Comparison of ENCODE assay signal across 8 cellular contexts in the genomic region with DNA sequence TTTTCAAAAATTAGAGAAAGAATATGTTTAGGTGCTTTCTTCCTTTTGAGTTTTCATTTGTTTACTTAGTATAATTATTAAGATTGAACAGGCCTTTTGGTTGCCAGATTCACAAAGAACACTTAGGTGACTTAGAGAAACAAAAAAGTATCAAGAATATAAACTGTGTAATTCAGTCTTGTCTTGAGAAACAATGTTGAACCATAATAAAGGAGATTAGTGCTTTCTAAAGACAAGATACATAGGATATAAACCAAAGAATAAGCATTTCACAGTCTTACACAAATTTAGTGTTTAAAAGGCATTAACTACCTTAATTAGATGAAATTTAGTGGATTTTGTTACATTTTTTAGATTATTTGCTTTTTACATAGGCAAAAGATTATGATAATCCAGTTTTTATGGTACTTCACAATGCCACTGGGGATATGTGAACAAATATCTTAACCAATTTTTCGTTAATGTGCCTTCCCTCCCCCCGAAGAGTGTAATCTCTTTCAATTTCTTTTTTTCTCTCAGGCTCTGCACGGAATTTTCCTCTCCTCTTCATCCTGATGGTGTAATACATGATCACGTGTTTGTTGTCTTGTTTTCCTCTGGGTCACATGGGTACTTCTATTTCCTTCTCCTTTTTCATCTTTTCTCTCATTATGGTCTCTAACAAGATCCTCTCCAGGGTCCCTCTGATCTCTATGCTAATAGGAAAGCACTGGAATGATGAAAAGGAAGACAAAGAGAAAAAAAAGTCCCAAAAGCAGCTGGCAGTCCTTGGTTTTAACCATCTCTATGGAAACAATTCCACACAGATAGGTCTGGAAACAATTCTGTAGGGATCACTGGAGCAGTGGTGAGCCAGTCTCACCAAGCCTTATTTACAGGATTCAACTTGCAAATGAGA. TPM values are rescaled to one million over a fixed set of nuclear protein-coding genes. Genes with fewer than 3 reads are reported as not detected.
A peak's percentile ranks its signal among the peaks of the same experiment; 100 is the strongest.
DNase-seq lines count a peak whose midpoint lies in the region; ATAC-seq, FAIRE-seq and TF ChIP-seq lines count a peak whose summit lies in the region.

No MANE protein-coding gene starts in this region.

- ATAC-seq in naive B cell (ENCODE audit: low read depth in 2 of 2) (no peak), GM18868 (IDR thresholded peaks at IDR 0.05; ENCODE audit: unreplicated experiment) (no peak), GM18909 (IDR thresholded peaks at IDR 0.05; ENCODE audit: poor library complexity, unreplicated experiment) (no peak)

- no peak for TF ChIP-seq EP300 in H1 (IDR thresholded peaks at IDR 0.05; ENCODE audit: borderline replicate concordance in 1 of 2, low read depth in 2 of 2, low read length in 2 of 2)

- H3K9me3 ChIP-seq in BE2C (no peaks in the 10 kb centered on the region; the same call in 1 of the 2 replicates), H1 (ENCODE audit: insufficient read depth in 2 of 2, low read depth in 1 of 2, low read length in 1 of 2) (no peaks in the 10 kb centered on the region)

- POLR2A ChIA-PET in H1 (lab: Charles Lee; ENCODE audit: partially characterized antibody): interaction anchor here (1.9 kb wide), 1 partner anchor 11 kb away, joined by 4 read pairs; no protein-coding TSS in a partner anchor

- peak overlapping the region; percentile 5; the same call in 1 of the 2 replicates for H3K18ac ChIP-seq in H1 (ENCODE audit: extremely low read depth, low read length)

- H3K27me3 Mint-ChIP-seq in naive B cell: no peaks in the 10 kb centered on the region

- H3K36me3 ChIP-seq in BE2C (peaks cover 7% of the 10 kb centered on the region), H1 (ENCODE audit: control insufficient read depth in 2 of 4, insufficient read depth in 4 of 4, low read length in 3 of 4) (no peaks in the 10 kb centered on the region; a peak in 1 of 8 replicates)

- H3K56ac ChIP-seq in H1 (replicated peaks; ENCODE audit: insufficient read length, low read depth, low read length): peak overlapping the region; percentile 42

- no peak overlapping the region for H2AK5ac ChIP-seq in H1 (ENCODE audit: low read depth, low read length)

- peaks cover 0 to 7% of the 10 kb centered on the region in 2 donors for H3K36me3 Mint-ChIP-seq in naive B cell

- no peak overlapping the region for H4K8ac ChIP-seq in H1 (ENCODE audit: extremely low read depth, insufficient read depth, low read length)

- H3K4me3 Mint-ChIP-seq in naive B cell: peak overlapping the region; percentile 26 to 98 (median 66)

- H3K23ac ChIP-seq in H1 (ENCODE audit: insufficient read length): no peak overlapping the region

- H3K4me1 Mint-ChIP-seq in naive B cell: peaks cover 20 to 33% (median 24%) of the 10 kb centered on the region in 3 donors

- no peak overlapping the region; the same call in 1 of the 2 replicates for H3K27ac ChIP-seq in H1 (ENCODE audit: low read depth, low read length)

- H2AFZ ChIP-seq in H1 (ENCODE audit: low read length): 0 out of 2 replicates have a peak overlapping the region, but pooled peaks have one; percentile 17

- H3K4me2 ChIP-seq in H1 (ENCODE audit: insufficient read depth in 1 of 2, low read depth in 2 of 2, low read length in 2 of 2): peak overlapping the region in 1 of 2 experiments; percentile 7; a peak in 2 of 4 replicates

- no peak overlapping the region for H4K91ac ChIP-seq in H1 (replicated peaks; ENCODE audit: insufficient read length, low read length)

- no peaks in the 10 kb centered on the region for H3K79me1 ChIP-seq in H1 (ENCODE audit: low read depth, low read length)

- H4K5ac ChIP-seq in H1 (ENCODE audit: insufficient read length, low read depth, low read length): no peak overlapping the region

- CTCF ChIA-PET in H1 (lab: Charles Lee; ENCODE audit: partially characterized antibody): interaction anchor here (0.6 to 1.5 kb wide), 2 partner anchors 26 to 105 kb away, joined by 4 to 6 read pairs; no protein-coding TSS in a partner anchor

- H4K20me1 ChIP-seq in H1 (replicated peaks in 1 of 2; ENCODE audit: control insufficient read depth in 1 of 2, insufficient read depth in 2 of 2, low read length in 2 of 2): peaks cover 0 to 2% of the 10 kb centered on the region in 2 experiments

- peak overlapping the region in 5 of 6 donors; percentile 12 to 88 (median 30) for H3K27ac Mint-ChIP-seq in naive B cell

- H2BK15ac ChIP-seq in H1 (ENCODE audit: low read length): no peak overlapping the region

- H3K23me2 ChIP-seq in H1 (ENCODE audit: low read depth, low read length): peaks cover 3% of the 10 kb centered on the region; the same call in 1 of the 2 replicates

- no peak overlapping the region for H2BK120ac ChIP-seq in H1 (replicated peaks; ENCODE audit: low read depth, low read length)

- DNase-seq in BE2C (peak; percentile 15), HFF-Myc (ENCODE audit: extremely low read depth, low read depth) (no peak), SIG-M5 treated with dmso at 0.1 percent for 504 hours (lab: John Stamatoyannopoulos, UW; ENCODE audit: unreplicated experiment) (peak; percentile 88), H1 (ENCODE audit: low read depth in 1 of 2, low spot score in 2 of 2) (no peak), naive B cell (peak; percentile 27), NCI-H2081 treated with DMSO at 0.1 percent for 48 hours (lab: John Stamatoyannopoulos, UW) (no peak)

- FAIRE-seq in H1 (lab: Jason Lieb, UNC): no peak

- no peak for TF ChIP-seq CTCF in BE2C (IDR thresholded peaks at IDR 0.05; ENCODE audit: low read depth, low read length)
- no peak for TF ChIP-seq CTCF in HFF-Myc (IDR thresholded peaks at IDR 0.05; ENCODE audit: low read depth, low read length, missing control alignments)
- no peak for TF ChIP-seq CTCF in H1 (IDR thresholded peaks at IDR 0.05; ENCODE audit: control extremely low read depth in 1 of 3, insufficient read depth in 1 of 3, low read depth in 1 of 3, low read length in 3 of 3)

- H2BK20ac ChIP-seq in H1 (ENCODE audit: low read length): no peak overlapping the region

- peaks cover 0 to 8% (median 2%) of the 10 kb centered on the region in 7 donors for H3K9me3 Mint-ChIP-seq in naive B cell

- peaks cover 6% of the 10 kb centered on the region; the same call in 1 of the 2 replicates for H3K4me1 ChIP-seq in BE2C
- H3K4me1 ChIP-seq in H1 (replicated peaks in 1 of 4; ENCODE audit: control insufficient read depth in 3 of 4, insufficient read depth in 4 of 4, low read length in 3 of 4): peaks cover 0 to 5% (median 2%) of the 10 kb centered on the region in 4 experiments; a peak in 3 of 7 replicates

- H2BK12ac ChIP-seq in H1 (ENCODE audit: low read depth, low read length): no peak overlapping the region

- 41% methylated on average over 4 of the region's 4 CpGs; no CpG with 5 or more reads in 1 of the 2 experiments for WGBS in H1 (ENCODE audit: extremely low coverage in 1 of 2, insufficient coverage in 1 of 2, insufficient read length in 1 of 2, insufficient replicate concordance in 2 of 2, low coverage in 1 of 2, low lambda C conversion rate in 2 of 2, missing lambda C conversion rate in 1 of 2), 2 experiments

- TF ChIP-seq RAD21 in H1 (IDR thresholded peaks at IDR 0.05 in 1 of 2, conservative IDR thresholded peaks at IDR 0.05 in 1 of 2; ENCODE audit: low read depth in 2 of 2, low read length in 2 of 2): no peak

- TF ChIP-seq POLR2A in H1 (IDR thresholded peaks at IDR 0.05; ENCODE audit: control extremely low read depth in 1 of 2, low read depth in 2 of 2, low read length in 2 of 2): no peak

- H3K27me3 ChIP-seq in BE2C (no peaks in the 10 kb centered on the region), H1 (replicated peaks in 1 of 4; ENCODE audit: control insufficient read depth in 3 of 4, extremely low read depth in 1 of 4, insufficient read depth in 3 of 4, low read length in 3 of 4) (no peaks in the 10 kb centered on the region; a peak in 1 of 7 replicates)

- no peak overlapping the region for H3K14ac ChIP-seq in H1 (ENCODE audit: insufficient read length)

- peaks cover 1 to 22% of the 10 kb centered on the region in 2 experiments; a peak in 3 of 4 replicates for H3K79me2 ChIP-seq in H1 (ENCODE audit: control insufficient read depth in 1 of 2, insufficient read depth in 2 of 2, low read length in 2 of 2)

- H3K9ac ChIP-seq in H1 (replicated peaks in 1 of 4; ENCODE audit: extremely low read depth in 1 of 4, low read depth in 3 of 4, low read length in 3 of 4): no peak overlapping the region

- no peak overlapping the region for H2BK5ac ChIP-seq in H1 (ENCODE audit: low read depth, low read length)

- H3K4ac ChIP-seq in H1 (replicated peaks; ENCODE audit: insufficient read length, low read depth, low read length): no peak overlapping the region

- peak overlapping the region; percentile 48 for H3K4me3 ChIP-seq in BE2C (ENCODE audit: low read depth, low read length)
- peak overlapping the region; percentile 10 for H3K4me3 ChIP-seq in HFF-Myc (replicated peaks; ENCODE audit: low read depth, low read length)
- peak overlapping the region in 1 of 4 experiments; percentile 23; a peak in 1 of 8 replicates for H3K4me3 ChIP-seq in H1 (ENCODE audit: extremely low read depth in 1 of 4, insufficient read depth in 2 of 4, low read depth in 3 of 4, low read length in 4 of 4)

TF ChIP-seq in H1, 55 proteins besides CTCF, POLR2A, EP300 and RAD21 (continues in another document):
- TF ChIP-seq SUZ12 (IDR thresholded peaks at IDR 0.05; ENCODE audit: low read length): no peak

RNA-seq across cellular contexts. Expression of a gene that starts 3.7 kb away (rescaled TPM):
- 323 TPM for polyA plus RNA-seq in BE2C (2012; ENCODE audit: insufficient read depth, insufficient read length, low read depth)
- 229 and 230 TPM in 2 replicates for total RNA-seq in H1 (2021; fragmentation: NEBNext Ultra II Directional; extraction: Animal tissue kit (Norgen Biotek cat#: 25700))
- polyA plus RNA-seq in H1 (2011; rRNA removed) (48.1 and 63.2 TPM in 2 replicates), naive B cell (ENCODE audit: low read depth in 6 of 6) (100 to 1,000 TPM; 101 to 147 (median 126) TPM)
- 189 TPM for polyA plus RNA-seq in H1 (2011; cell fraction: cytosol; rRNA removed)
- 35.6 TPM for polyA plus RNA-seq in H1 (2011; cell fraction: nucleus; rRNA removed)
- 441 to 538 TPM (median 453 TPM) in 4 replicates for polyA plus RNA-seq in H1 (2012, experiment 1 of 2)
- polyA plus RNA-seq in H1 (2012, experiment 2 of 2): 55.9 TPM
- 153 TPM for polyA plus RNA-seq in H1 (2013, experiment 1 of 2)
- 161 TPM for polyA plus RNA-seq in H1 (2013, experiment 2 of 2)
- 86.6 and 98.8 TPM in 2 replicates for polyA minus RNA-seq in H1 (2011; rRNA and poly(A)+ RNA removed)
- polyA minus RNA-seq in H1 (2011; cell fraction: cytosol; rRNA and poly(A)+ RNA removed): 90.3 TPM
- polyA minus RNA-seq in H1 (2011; cell fraction: nucleus; rRNA and poly(A)+ RNA removed): 41.6 TPM

RNA-seq across cellular contexts. Expression of a gene that starts 4.6 kb away (rescaled TPM):
- 3.3 TPM for polyA plus RNA-seq in BE2C (2012; ENCODE audit: insufficient read depth, insufficient read length, low read depth)
- total RNA-seq in H1 (2021; fragmentation: NEBNext Ultra II Directional; extraction: Animal tissue kit (Norgen Biotek cat#: 25700)): 0.90 and 2.0 TPM in 2 replicates
- polyA plus RNA-seq in H1 (2011; rRNA removed) (0.56 and 0.63 TPM in 2 replicates), naive B cell (ENCODE audit: low read depth in 6 of 6) (1 to 10 TPM in 2 of 6 donors, under 1 TPM in 3, not detected in 1; 0.77 to 2.0 (median 1.00) TPM)
- 0.70 TPM for polyA plus RNA-seq in H1 (2011; cell fraction: cytosol; rRNA removed)
- polyA plus RNA-seq in H1 (2011; cell fraction: nucleus; rRNA removed): 1.2 TPM
- 2.5 to 4.0 TPM (median 3.0 TPM) in 4 replicates for polyA plus RNA-seq in H1 (2012, experiment 1 of 2)
- 0.18 TPM for polyA plus RNA-seq in H1 (2012, experiment 2 of 2)
- 2.3 TPM for polyA plus RNA-seq in H1 (2013, experiment 1 of 2)
- 2.1 TPM for polyA plus RNA-seq in H1 (2013, experiment 2 of 2)
- polyA minus RNA-seq in H1 (2011; rRNA and poly(A)+ RNA removed): 0.38 and 1.00 TPM in 2 replicates
- polyA minus RNA-seq in H1 (2011; cell fraction: cytosol; rRNA and poly(A)+ RNA removed): 0.81 TPM
- polyA minus RNA-seq in H1 (2011; cell fraction: nucleus; rRNA and poly(A)+ RNA removed): 2.2 TPM

Comparison
In these comparisons a context has a peak if more than half of its experiments do, and no peak if none do; other contexts are left out.
1. DNase-seq: peak in BE2C (single experiment), SIG-M5 treated with dmso at 0.1 percent for 504 hours (single experiment) and naive B cell (single experiment); none in HFF-Myc (single experiment), H1 (0 of 2) and NCI-H2081 treated with DMSO at 0.1 percent for 48 hours (single experiment).